Comparison of ENCODE assay signal across 18 cellular contexts in genomic region chr12:115920395-115921183, GRCh38.
DNase-seq lines count a peak whose midpoint lies in the region; ATAC-seq and TF ChIP-seq lines count a peak whose summit lies in the region.
"Had no signal": no experiment of that assay in that cellular context is flagged by ENCODE, and none has a peak within 500 bp of the region (broad histone marks: within the 10 kb centered on the region; RNA-seq: fewer than 3 reads in every experiment).

No MANE protein-coding gene starts in this region.

- no peak for ATAC-seq in GM19351 (IDR thresholded peaks at IDR 0.05; ENCODE audit: unreplicated experiment)

- TF ChIP-seq EP300 in suprapubic skin (IDR thresholded peaks at IDR 0.05): no peak

- no peaks in the 10 kb centered on the region for H3K9me3 ChIP-seq in suprapubic skin
- H3K9me3 ChIP-seq: Caco-2 had no signal

- H3K4me3 ChIP-seq in AG04449 (ENCODE audit: low read depth, low read length) (no peak overlapping the region), suprapubic skin (no peak overlapping the region)
- H3K4me3 ChIP-seq: PC-9 had no signal

- no peak overlapping the region for H3K27ac ChIP-seq in suprapubic skin
- H3K27ac ChIP-seq: PC-9 had no signal

- H3K4me1 ChIP-seq in suprapubic skin: peaks cover 5% of the 10 kb centered on the region
- H3K4me1 ChIP-seq: Caco-2 had no signal

- POLR2A ChIA-PET in AG04449 (lab: Yijun Ruan, JAX): no interaction called here

- peak; percentile 1 for DNase-seq in AG04449 (ENCODE audit: low read depth, low spot score)
- peak; percentile 64 for DNase-seq in GM03348 (ENCODE audit: low spot score)
- peak; percentile 20 for DNase-seq in amniotic epithelial cell (ENCODE audit: low read depth)
- peak; percentile 17 for DNase-seq in fibroblast of peridontal ligament (ENCODE audit: extremely low read depth)
- DNase-seq in DMS 273 (lab: John Stamatoyannopoulos, UW; ENCODE audit: unreplicated experiment): no peak
- DNase-seq in suprapubic skin (ENCODE audit: low spot score in 2 of 2): no peak
- DNase-seq in G401 (ENCODE audit: low spot score): no peak
- DNase-seq: Caco-2; CD4-positive, CD25-positive, alpha-beta regulatory T cell; GOT3; KG1; NCI-H1092; NCI-H146; NCI-H2081; NCI-H510A; NCI-H82; PC-9 had no signal

- 80% methylated on average over 3 of the region's 3 CpGs for WGBS in suprapubic skin

- in situ Hi-C loops in G401 (cut with HindIII; ENCODE audit: low sequenced_read_pairs): no loop called here

- H3K27me3 ChIP-seq in suprapubic skin: peaks cover 11% of the 10 kb centered on the region

- TF ChIP-seq CTCF in AG04449 (IDR thresholded peaks at IDR 0.05; ENCODE audit: insufficient read depth, low read length, missing control alignments) (no peak), suprapubic skin (IDR thresholded peaks at IDR 0.05) (no peak)

- no peaks in the 10 kb centered on the region for H3K36me3 ChIP-seq in suprapubic skin

- no peak for TF ChIP-seq POLR2A in suprapubic skin (IDR thresholded peaks at IDR 0.05)

- CTCF ChIA-PET in AG04449 (lab: Yijun Ruan, JAX): interaction anchor here (0.8 to 7.1 kb wide), 6 partner anchors 10 to 1940 kb away, joined by 3 to 98 read pairs (median 10); no protein-coding TSS in a partner anchor

Comparison
In these comparisons a context has a peak if more than half of its experiments do, and no peak if none do; other contexts are left out.
1. DNase-seq: peak in AG04449 (single experiment), GM03348 (single experiment), amniotic epithelial cell (single experiment) and fibroblast of peridontal ligament (single experiment); none in DMS 273 (single experiment), suprapubic skin (0 of 2) and G401 (single experiment).